In the genomic region with DNA sequence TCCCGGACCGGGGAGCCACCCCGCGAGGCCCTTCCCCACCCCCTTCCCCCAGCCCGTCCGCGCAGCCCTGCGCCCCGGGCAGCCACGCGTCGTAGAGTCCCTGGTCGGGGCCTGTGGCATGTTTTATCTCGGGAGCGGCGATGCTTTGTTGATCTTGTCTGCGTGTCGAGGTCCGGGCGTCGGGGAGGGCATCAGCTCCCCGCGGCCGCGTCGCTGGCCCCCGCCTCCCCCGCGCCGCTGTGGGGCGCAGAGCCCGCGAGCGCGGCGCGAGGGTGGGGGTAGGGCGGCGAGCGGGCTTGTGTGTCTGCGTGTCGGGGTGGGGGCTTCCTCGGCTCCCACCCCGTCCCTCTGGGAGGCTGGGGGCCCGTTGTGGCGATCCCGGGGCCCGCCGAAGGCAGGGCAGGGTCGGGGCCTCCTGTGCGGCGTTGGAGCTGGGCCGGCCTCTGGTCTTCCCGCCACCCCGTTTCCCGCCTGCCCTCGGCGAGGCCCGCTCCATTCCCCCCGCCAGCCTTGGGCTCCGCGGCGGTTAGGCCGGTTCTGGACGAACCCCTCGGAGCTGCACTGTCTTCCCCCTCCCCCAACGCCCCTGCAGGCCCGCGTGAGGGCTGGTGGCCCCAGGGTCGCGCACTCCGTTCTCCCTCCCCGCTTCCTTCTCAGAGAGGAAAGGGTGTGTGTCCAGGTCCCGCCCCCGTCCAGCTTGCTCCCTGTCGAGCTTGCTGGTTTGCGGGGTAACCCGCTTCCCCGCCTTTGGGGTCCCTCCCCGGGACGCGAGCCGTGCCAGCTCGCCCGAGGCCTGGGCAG, we compare ENCODE assay signal across 8 cellular contexts. TPM values are rescaled to one million over a fixed set of nuclear protein-coding genes. Genes with fewer than 3 reads are reported as not detected.
DNase-seq lines count a peak whose midpoint lies in the region; ATAC-seq and TF ChIP-seq lines count a peak whose summit lies in the region.

No MANE protein-coding gene starts in this region.

- H3K4me3 ChIP-seq in SU-DHL-6 (ENCODE audit: insufficient read depth, low read length, poor library complexity, severe bottlenecking) (peak overlapping the region; percentile 87), left ventricle myocardium inferior (peak overlapping the region; percentile 99), rectal smooth muscle tissue (ENCODE audit: low read length) (peak overlapping the region; percentile 89)

- H3K27ac ChIP-seq in SU-DHL-6 (ENCODE audit: low read depth, low read length) = peak overlapping the region; percentile 65
- peak overlapping the region; percentile 60 for H3K27ac ChIP-seq in adipose tissue (ENCODE audit: low read depth, low read length)
- H3K27ac ChIP-seq in left ventricle myocardium inferior (replicated peaks) = peak overlapping the region; percentile 96
- peak overlapping the region; percentile 95 for H3K27ac ChIP-seq in rectal smooth muscle tissue (ENCODE audit: low read depth, low read length)

- peaks cover 56% of the 10 kb centered on the region for H3K79me2 ChIP-seq in SU-DHL-6 (ENCODE audit: insufficient read depth, low read length)

- H3K36me3 ChIP-seq in SU-DHL-6 (ENCODE audit: low read length) (no peaks in the 10 kb centered on the region), left ventricle myocardium inferior (no peaks in the 10 kb centered on the region), rectal smooth muscle tissue (ENCODE audit: control insufficient read depth, insufficient read depth, low read length) (no peaks in the 10 kb centered on the region)

- no peaks in the 10 kb centered on the region for H3K27me3 ChIP-seq in SU-DHL-6 (ENCODE audit: low read length)
- H3K27me3 ChIP-seq in left ventricle myocardium inferior (ENCODE audit: low read depth) = no peaks in the 10 kb centered on the region
- no peaks in the 10 kb centered on the region for H3K27me3 ChIP-seq in rectal smooth muscle tissue (ENCODE audit: control insufficient read depth, insufficient read depth, low read length)

- H2AFZ ChIP-seq in SU-DHL-6 (ENCODE audit: low read depth, low read length, severe bottlenecking) = peak overlapping the region; percentile 52

- H3K9me3 ChIP-seq in SU-DHL-6 (ENCODE audit: insufficient read depth, low read length) = no peaks in the 10 kb centered on the region
- H3K9me3 ChIP-seq in left ventricle myocardium inferior (replicated peaks) = no peaks in the 10 kb centered on the region

- peak overlapping the region; percentile 99 for H3K9ac ChIP-seq in SU-DHL-6 (ENCODE audit: low read length)
- H3K9ac ChIP-seq in rectal smooth muscle tissue (ENCODE audit: low read length) = peak overlapping the region; percentile 86

- H4K20me1 ChIP-seq in SU-DHL-6 (ENCODE audit: low read depth, low read length) = peaks cover 19% of the 10 kb centered on the region

- ATAC-seq in GM19324 (IDR thresholded peaks at IDR 0.05; ENCODE audit: low FRiP score, unreplicated experiment) (peak; percentile 33), HG03432 (IDR thresholded peaks at IDR 0.05; ENCODE audit: unreplicated experiment) (peak; percentile 36)

- no peak for TF ChIP-seq CTCF in SU-DHL-6 (IDR thresholded peaks at IDR 0.05; ENCODE audit: insufficient read depth, low read length, poor library complexity, severe bottlenecking)
- no peak for TF ChIP-seq CTCF in left ventricle myocardium inferior (IDR thresholded peaks at IDR 0.05; ENCODE audit: borderline replicate concordance)

- DNase-seq in CD1c-positive myeloid dendritic cell (ENCODE audit: extremely low spot score) (peak; percentile 47), left ventricle myocardium inferior (peak; percentile 54), NCI-H1436 treated with DMSO at 0.1 percent for 48 hours (lab: John Stamatoyannopoulos, UW) (no peak)

- H3K9me2 ChIP-seq in SU-DHL-6 (replicated peaks; ENCODE audit: insufficient read depth, low read length) = no peaks in the 10 kb centered on the region

- H3F3A ChIP-seq in SU-DHL-6 (ENCODE audit: insufficient read depth) = no peaks in the 10 kb centered on the region

- 0 to 1% (median 0%) methylated on average over 78 to 85 of the region's 85 CpGs for WGBS in adipose tissue, 3 donors

- intact Hi-C loops in left ventricle myocardium inferior (cut with micrococcal nuclease) = no loop called here

- H3K4me1 ChIP-seq in left ventricle myocardium inferior (peaks cover 45% of the 10 kb centered on the region), rectal smooth muscle tissue (ENCODE audit: control insufficient read depth, insufficient read depth, low read length) (peaks cover 14% of the 10 kb centered on the region)

- H3K4me2 ChIP-seq in SU-DHL-6 (ENCODE audit: low read depth, low read length, poor library complexity, severe bottlenecking) = peak overlapping the region; percentile 82

RNA-seq across cellular contexts. Expression of a gene that starts 0.7 kb away (rescaled TPM):
- 10 to 100 TPM; 16.4 to 17.6 (median 16.9) TPM for polyA plus RNA-seq in adipose tissue
- 29.4 TPM for total RNA-seq in left ventricle myocardium inferior

RNA-seq across cellular contexts. Expression of a gene that starts 16.9 kb away (rescaled TPM):
- 10 to 100 TPM in 2 of 3 donors, 1 to 10 TPM in 1; 3.9 to 22.7 (median 10.2) TPM for polyA plus RNA-seq in adipose tissue
- 22.4 TPM for total RNA-seq in left ventricle myocardium inferior
